Comparison of ENCODE assay signal across 23 cellular contexts in genomic region chr11:2272946-2273280, GRCh38. TPM values are rescaled to one million over a fixed set of nuclear protein-coding genes. Genes with fewer than 3 reads are reported as not detected.
DNase-seq lines count a peak whose midpoint lies in the region; ATAC-seq and TF ChIP-seq lines count a peak whose summit lies in the region.
"Had no signal": no experiment of that assay in that cellular context is flagged by ENCODE, and none has a peak within 500 bp of the region (broad histone marks: within the 10 kb centered on the region; RNA-seq: fewer than 3 reads in every experiment).

No MANE protein-coding gene starts in this region.

- no peaks in the 10 kb centered on the region for H3K9me3 Mint-ChIP-seq in T-helper 2 cell treated with Interferon-gamma antibody and Interleukin-4, amounts not matched to agents 5 μg/mL and 100 μg/mL, for 36 hours
- H3K9me3 Mint-ChIP-seq: HFFc6 had no signal

- H3K27ac ChIP-seq in neuronal stem cell (replicated peaks; ENCODE audit: low read length) = no peak overlapping the region
- no peak overlapping the region for H3K27ac ChIP-seq in uterus
- H3K27ac ChIP-seq: RWPE1, SJCRH30 had no signal

- no CpG with 5 or more reads among the region's 7 CpGs for WGBS in neuronal stem cell (ENCODE audit: extremely low coverage in 2 of 2, insufficient read length in 2 of 2, insufficient replicate concordance in 1 of 2), 2 donors

- DNase-seq in T-helper 2 cell treated with Interferon-gamma antibody and Interleukin-4, amounts not matched to agents 5 μg/mL and 100 μg/mL, for 36 hours (ENCODE audit: low spot score) = no peak
- DNase-seq in T-helper 2 cell (no peak), ecto neural progenitor cell (ENCODE audit: low spot score) (peak; percentile 26), neuronal stem cell (ENCODE audit: low spot score) (no peak), uterus (peak; percentile 6 to 10)
- DNase-seq: 8988T; BE2C; Calu3; CD4-positive, CD25-positive, alpha-beta regulatory T cell; DMS53; H7; HFFc6; KG1; NCI-H1105 treated with DMSO at 0.1 percent for 48 hours; NCI-H1694; NCI-H2081 treated with DMSO at 0.1 percent for 48 hours; PC-3; SJCRH30 had no signal

- H4K91ac ChIP-seq in neuronal stem cell (ENCODE audit: low read depth, low read length, poor library complexity) = no peak overlapping the region

- ATAC-seq in GM18909 (IDR thresholded peaks at IDR 0.05; ENCODE audit: poor library complexity, unreplicated experiment) (no peak), GM21423 (IDR thresholded peaks at IDR 0.05; ENCODE audit: unreplicated experiment) (no peak), GM19452 (IDR thresholded peaks at IDR 0.05; ENCODE audit: unreplicated experiment) (no peak)
- ATAC-seq: PC-3 had no signal

- H3K79me1 ChIP-seq in neuronal stem cell (ENCODE audit: low read depth, low read length) = peaks cover 4% of the 10 kb centered on the region

- H3K18ac ChIP-seq in neuronal stem cell (ENCODE audit: low read length) = peak overlapping the region; percentile 8

- peaks cover 8% of the 10 kb centered on the region for H3K4me1 Mint-ChIP-seq in T-helper 2 cell treated with Interferon-gamma antibody and Interleukin-4, amounts not matched to agents 5 μg/mL and 100 μg/mL, for 36 hours (ENCODE audit: low read depth)

- no peak overlapping the region for H2BK15ac ChIP-seq in neuronal stem cell (ENCODE audit: low read length)

- H3K27me3 ChIP-seq in neuronal stem cell (ENCODE audit: control insufficient read depth in 3 of 3, insufficient read depth in 3 of 3, low read depth in 1 of 3, low read length in 3 of 3) = peaks cover 41 to 75% (median 67%) of the 10 kb centered on the region in 3 experiments
- H3K27me3 ChIP-seq in uterus = no peaks in the 10 kb centered on the region

- no peak for TF ChIP-seq CTCF in uterus (IDR thresholded peaks at IDR 0.05)

- H3K27ac Mint-ChIP-seq in T-helper 2 cell treated with Interferon-gamma antibody and Interleukin-4, amounts not matched to agents 5 μg/mL and 100 μg/mL, for 36 hours = no peak overlapping the region
- H3K27ac Mint-ChIP-seq: HFFc6 had no signal

- no peaks in the 10 kb centered on the region for H3K9me3 ChIP-seq in neuronal stem cell (replicated peaks in 1 of 2; ENCODE audit: control insufficient read depth in 2 of 2, insufficient read depth in 1 of 2, low read depth in 1 of 2, low read length in 2 of 2)
- H3K9me3 ChIP-seq in uterus = no peaks in the 10 kb centered on the region
- H3K9me3 ChIP-seq: BE2C, SJCRH30 had no signal

- no peak overlapping the region for H2BK12ac ChIP-seq in neuronal stem cell (ENCODE audit: low read length)

- H3K4me3 Mint-ChIP-seq in T-helper 2 cell treated with Interferon-gamma antibody and Interleukin-4, amounts not matched to agents 5 μg/mL and 100 μg/mL, for 36 hours = peak overlapping the region; percentile 29
- H3K4me3 Mint-ChIP-seq: HFFc6 had no signal

- H3K36me3 ChIP-seq in neuronal stem cell (replicated peaks in 1 of 2; ENCODE audit: control insufficient read depth in 2 of 2, insufficient read depth in 2 of 2, low read length in 2 of 2) (no peaks in the 10 kb centered on the region), uterus (no peaks in the 10 kb centered on the region)
- H3K36me3 ChIP-seq: BE2C, SJCRH30 had no signal

- no peak overlapping the region for H2BK5ac ChIP-seq in neuronal stem cell (ENCODE audit: low read length)

- no peak overlapping the region for H2AK5ac ChIP-seq in neuronal stem cell (ENCODE audit: low read depth, low read length)

- no peak overlapping the region for H2AFZ ChIP-seq in neuronal stem cell (ENCODE audit: low read length)

- H3K9ac ChIP-seq in neuronal stem cell (ENCODE audit: low read depth, low read length, poor library complexity) = no peak overlapping the region

- peak overlapping the region; percentile 80 for H3K23ac ChIP-seq in neuronal stem cell (ENCODE audit: low read depth, low read length, poor library complexity)

- H3K4me2 ChIP-seq in neuronal stem cell (ENCODE audit: insufficient read depth, low read length, poor library complexity, severe bottlenecking) = no peak overlapping the region

- H3K4ac ChIP-seq in neuronal stem cell (ENCODE audit: low read length) = no peak overlapping the region

- H4K8ac ChIP-seq in neuronal stem cell (ENCODE audit: low read depth, low read length) = no peak overlapping the region

- no peak overlapping the region for H3K14ac ChIP-seq in neuronal stem cell (ENCODE audit: low read length)

- peaks cover 43% of the 10 kb centered on the region for H3K27me3 Mint-ChIP-seq in T-helper 2 cell treated with Interferon-gamma antibody and Interleukin-4, amounts not matched to agents 5 μg/mL and 100 μg/mL, for 36 hours (ENCODE audit: low read depth)

- TF ChIP-seq POLR2A in uterus (IDR thresholded peaks at IDR 0.05) = no peak

- H3K36me3 Mint-ChIP-seq in T-helper 2 cell treated with Interferon-gamma antibody and Interleukin-4, amounts not matched to agents 5 μg/mL and 100 μg/mL, for 36 hours (ENCODE audit: low read depth) = no peaks in the 10 kb centered on the region
- H3K36me3 Mint-ChIP-seq: CD4-positive, CD25-positive, alpha-beta regulatory T cell had no signal

- H3K4me3 ChIP-seq in neuronal stem cell (ENCODE audit: low read length in 2 of 2) (no peak overlapping the region), uterus (no peak overlapping the region)
- H3K4me3 ChIP-seq: SJCRH30 had no signal

- H2BK120ac ChIP-seq in neuronal stem cell (ENCODE audit: low read depth, low read length) = no peak overlapping the region

- intact Hi-C loops in uterus (cut with DNase I; ENCODE audit: low total_unique reads) = no loop called here

- H3K4me1 ChIP-seq in neuronal stem cell (ENCODE audit: control insufficient read depth in 2 of 2, insufficient read depth in 1 of 2, low read depth in 1 of 2, low read length in 2 of 2) (peaks cover 0 to 7% of the 10 kb centered on the region in 2 donors), uterus (peaks cover 0 to 21% of the 10 kb centered on the region in 2 donors)
- H3K4me1 ChIP-seq: BE2C, SJCRH30 had no signal

RNA-seq across cellular contexts. Expression of gene ASCL2, which starts 2.5 kb away (rescaled TPM):
- polyA plus RNA-seq in neuronal stem cell (2013, experiment 1 of 2) = 0.07 TPM
- 0.06 TPM for polyA plus RNA-seq in neuronal stem cell (2013, experiment 2 of 2)
- total RNA-seq in uterus = 1 to 10 TPM in 3 of 4 donors, not detected in 1; 1.0 to 1.6 (median 1.5) TPM
- total RNA-seq: Calu3, HFFc6, NCI-H460, SJCRH30 had no signal

RNA-seq across cellular contexts. Expression of gene C11orf21, which starts 28.8 kb away (rescaled TPM):
- polyA plus RNA-seq in neuronal stem cell (2013, experiment 1 of 2) = not detected
- not detected for polyA plus RNA-seq in neuronal stem cell (2013, experiment 2 of 2)
- total RNA-seq in uterus = 1 to 10 TPM in 2 of 4 donors, not detected in 2; 1.7 to 1.8 TPM
- total RNA-seq: Calu3, H7, HFFc6, NCI-H460, PC-3, SJCRH30 had no signal

RNA-seq across cellular contexts. Expression of gene TSPAN32, which starts 28.9 kb away (rescaled TPM):
- polyA plus RNA-seq in neuronal stem cell (2013, experiment 1 of 2) = not detected
- polyA plus RNA-seq in neuronal stem cell (2013, experiment 2 of 2) = 0.01 TPM
- 1 to 10 TPM in 2 of 4 donors, not detected in 2; 2.5 to 3.3 TPM for total RNA-seq in uterus
- total RNA-seq: Calu3, H7, HFFc6, NCI-H460, PC-3 had no signal

Comparison
In these comparisons a context has a peak if more than half of its experiments do, and no peak if none do; other contexts are left out.
1. DNase-seq: peak in ecto neural progenitor cell (single experiment) and uterus (2 of 2); none in T-helper 2 cell treated with Interferon-gamma antibody and Interleukin-4, amounts not matched to agents 5 μg/mL and 100 μg/mL, for 36 hours (single experiment), T-helper 2 cell (0 of 5) and neuronal stem cell (single experiment).